In the genomic region with DNA sequence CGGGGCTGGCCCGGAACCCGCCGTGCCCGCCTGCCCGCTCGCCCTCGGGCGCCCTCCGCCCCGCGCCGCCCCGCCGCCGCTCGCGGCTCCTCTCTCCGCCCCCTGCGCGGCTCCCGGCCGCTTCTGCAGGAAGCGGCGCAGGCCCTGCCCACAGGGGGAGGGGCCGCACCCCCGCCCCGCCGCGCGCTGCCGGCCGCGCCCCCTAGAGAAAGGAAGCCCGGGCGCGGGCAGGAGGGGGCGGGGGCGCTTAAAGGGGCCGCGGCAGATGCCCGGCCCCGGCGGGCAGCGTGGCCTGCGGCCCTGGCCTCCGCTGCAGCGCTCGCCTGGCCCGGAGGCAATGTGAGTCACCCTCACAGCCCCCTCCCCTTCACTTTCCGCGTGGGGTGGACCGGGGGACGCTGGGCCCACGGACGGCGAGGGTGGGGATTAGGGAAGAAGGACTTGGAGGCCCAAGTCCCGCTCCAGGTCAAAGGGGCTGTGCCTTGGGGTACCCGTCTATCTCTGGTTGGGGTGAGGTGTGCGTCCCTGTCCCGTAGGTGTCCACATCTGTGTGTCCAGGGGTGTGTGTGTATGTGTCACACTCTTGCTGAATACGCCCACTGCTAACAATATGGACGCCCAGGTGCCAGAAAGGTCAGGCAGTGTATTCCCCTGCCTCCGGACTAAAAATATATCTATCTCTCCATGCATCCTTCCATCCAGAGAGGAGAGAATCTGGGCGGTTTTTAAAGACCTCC, we compare ENCODE assay signal across 1 cellular context.
TF ChIP-seq lines count a peak whose summit lies in the region.

A gene with protein sequence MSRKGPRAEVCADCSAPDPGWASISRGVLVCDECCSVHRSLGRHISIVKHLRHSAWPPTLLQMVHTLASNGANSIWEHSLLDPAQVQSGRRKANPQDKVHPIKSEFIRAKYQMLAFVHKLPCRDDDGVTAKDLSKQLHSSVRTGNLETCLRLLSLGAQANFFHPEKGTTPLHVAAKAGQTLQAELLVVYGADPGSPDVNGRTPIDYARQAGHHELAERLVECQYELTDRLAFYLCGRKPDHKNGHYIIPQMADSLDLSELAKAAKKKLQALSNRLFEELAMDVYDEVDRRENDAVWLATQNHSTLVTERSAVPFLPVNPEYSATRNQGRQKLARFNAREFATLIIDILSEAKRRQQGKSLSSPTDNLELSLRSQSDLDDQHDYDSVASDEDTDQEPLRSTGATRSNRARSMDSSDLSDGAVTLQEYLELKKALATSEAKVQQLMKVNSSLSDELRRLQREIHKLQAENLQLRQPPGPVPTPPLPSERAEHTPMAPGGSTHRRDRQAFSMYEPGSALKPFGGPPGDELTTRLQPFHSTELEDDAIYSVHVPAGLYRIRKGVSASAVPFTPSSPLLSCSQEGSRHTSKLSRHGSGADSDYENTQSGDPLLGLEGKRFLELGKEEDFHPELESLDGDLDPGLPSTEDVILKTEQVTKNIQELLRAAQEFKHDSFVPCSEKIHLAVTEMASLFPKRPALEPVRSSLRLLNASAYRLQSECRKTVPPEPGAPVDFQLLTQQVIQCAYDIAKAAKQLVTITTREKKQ (minus strand): TSS at position 125 of the 737 bp plus-strand sequence. CDS start 270 bp downstream, outside the sequence.

TF ChIP-seq in HepG2, 621 proteins besides CTCF, POLR2A, EP300 and RAD21 (continues in another document):
- TF ChIP-seq, protein P1, sequence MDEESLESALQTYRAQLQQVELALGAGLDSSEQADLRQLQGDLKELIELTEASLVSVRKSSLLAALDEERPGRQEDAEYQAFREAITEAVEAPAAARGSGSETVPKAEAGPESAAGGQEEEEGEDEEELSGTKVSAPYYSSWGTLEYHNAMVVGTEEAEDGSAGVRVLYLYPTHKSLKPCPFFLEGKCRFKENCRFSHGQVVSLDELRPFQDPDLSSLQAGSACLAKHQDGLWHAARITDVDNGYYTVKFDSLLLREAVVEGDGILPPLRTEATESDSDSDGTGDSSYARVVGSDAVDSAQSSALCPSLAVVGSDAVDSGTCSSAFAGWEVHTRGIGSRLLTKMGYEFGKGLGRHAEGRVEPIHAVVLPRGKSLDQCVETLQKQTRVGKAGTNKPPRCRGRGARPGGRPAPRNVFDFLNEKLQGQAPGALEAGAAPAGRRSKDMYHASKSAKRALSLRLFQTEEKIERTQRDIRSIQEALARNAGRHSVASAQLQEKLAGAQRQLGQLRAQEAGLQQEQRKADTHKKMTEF (CRISPR knock-in tag; IDR thresholded peaks at IDR 0.05) = peak; percentile 26; the same call in 1 of the 2 replicates
- peak; percentile 79 for TF ChIP-seq HNRNPLL (IDR thresholded peaks at IDR 0.05; ENCODE audit: low read depth, low read length, poor library complexity, severe bottlenecking)
- TF ChIP-seq, protein P2, sequence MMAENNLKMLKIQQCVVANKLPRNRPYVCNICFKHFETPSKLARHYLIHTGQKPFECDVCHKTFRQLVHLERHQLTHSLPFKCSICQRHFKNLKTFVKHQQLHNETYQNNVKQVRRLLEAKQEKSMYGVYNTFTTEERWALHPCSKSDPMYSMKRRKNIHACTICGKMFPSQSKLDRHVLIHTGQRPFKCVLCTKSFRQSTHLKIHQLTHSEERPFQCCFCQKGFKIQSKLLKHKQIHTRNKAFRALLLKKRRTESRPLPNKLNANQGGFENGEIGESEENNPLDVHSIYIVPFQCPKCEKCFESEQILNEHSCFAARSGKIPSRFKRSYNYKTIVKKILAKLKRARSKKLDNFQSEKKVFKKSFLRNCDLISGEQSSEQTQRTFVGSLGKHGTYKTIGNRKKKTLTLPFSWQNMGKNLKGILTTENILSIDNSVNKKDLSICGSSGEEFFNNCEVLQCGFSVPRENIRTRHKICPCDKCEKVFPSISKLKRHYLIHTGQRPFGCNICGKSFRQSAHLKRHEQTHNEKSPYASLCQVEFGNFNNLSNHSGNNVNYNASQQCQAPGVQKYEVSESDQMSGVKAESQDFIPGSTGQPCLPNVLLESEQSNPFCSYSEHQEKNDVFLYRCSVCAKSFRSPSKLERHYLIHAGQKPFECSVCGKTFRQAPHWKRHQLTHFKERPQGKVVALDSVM (CRISPR knock-in tag; IDR thresholded peaks at IDR 0.05) = peak; percentile 41; the same call in 1 of the 2 replicates
- TF ChIP-seq, protein P3, sequence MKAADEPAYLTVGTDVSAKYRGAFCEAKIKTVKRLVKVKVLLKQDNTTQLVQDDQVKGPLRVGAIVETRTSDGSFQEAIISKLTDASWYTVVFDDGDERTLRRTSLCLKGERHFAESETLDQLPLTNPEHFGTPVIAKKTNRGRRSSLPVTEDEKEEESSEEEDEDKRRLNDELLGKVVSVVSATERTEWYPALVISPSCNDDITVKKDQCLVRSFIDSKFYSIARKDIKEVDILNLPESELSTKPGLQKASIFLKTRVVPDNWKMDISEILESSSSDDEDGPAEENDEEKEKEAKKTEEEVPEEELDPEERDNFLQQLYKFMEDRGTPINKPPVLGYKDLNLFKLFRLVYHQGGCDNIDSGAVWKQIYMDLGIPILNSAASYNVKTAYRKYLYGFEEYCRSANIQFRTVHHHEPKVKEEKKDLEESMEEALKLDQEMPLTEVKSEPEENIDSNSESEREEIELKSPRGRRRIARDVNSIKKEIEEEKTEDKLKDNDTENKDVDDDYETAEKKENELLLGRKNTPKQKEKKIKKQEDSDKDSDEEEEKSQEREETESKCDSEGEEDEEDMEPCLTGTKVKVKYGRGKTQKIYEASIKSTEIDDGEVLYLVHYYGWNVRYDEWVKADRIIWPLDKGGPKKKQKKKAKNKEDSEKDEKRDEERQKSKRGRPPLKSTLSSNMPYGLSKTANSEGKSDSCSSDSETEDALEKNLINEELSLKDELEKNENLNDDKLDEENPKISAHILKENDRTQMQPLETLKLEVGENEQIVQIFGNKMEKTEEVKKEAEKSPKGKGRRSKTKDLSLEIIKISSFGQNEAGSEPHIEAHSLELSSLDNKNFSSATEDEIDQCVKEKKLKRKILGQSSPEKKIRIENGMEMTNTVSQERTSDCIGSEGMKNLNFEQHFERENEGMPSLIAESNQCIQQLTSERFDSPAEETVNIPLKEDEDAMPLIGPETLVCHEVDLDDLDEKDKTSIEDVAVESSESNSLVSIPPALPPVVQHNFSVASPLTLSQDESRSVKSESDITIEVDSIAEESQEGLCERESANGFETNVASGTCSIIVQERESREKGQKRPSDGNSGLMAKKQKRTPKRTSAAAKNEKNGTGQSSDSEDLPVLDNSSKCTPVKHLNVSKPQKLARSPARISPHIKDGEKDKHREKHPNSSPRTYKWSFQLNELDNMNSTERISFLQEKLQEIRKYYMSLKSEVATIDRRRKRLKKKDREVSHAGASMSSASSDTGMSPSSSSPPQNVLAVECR (CRISPR knock-in tag; IDR thresholded peaks at IDR 0.05; ENCODE audit: borderline replicate concordance) = peak; percentile 14; the same call in 1 of the 2 replicates
- TF ChIP-seq, protein P4, sequence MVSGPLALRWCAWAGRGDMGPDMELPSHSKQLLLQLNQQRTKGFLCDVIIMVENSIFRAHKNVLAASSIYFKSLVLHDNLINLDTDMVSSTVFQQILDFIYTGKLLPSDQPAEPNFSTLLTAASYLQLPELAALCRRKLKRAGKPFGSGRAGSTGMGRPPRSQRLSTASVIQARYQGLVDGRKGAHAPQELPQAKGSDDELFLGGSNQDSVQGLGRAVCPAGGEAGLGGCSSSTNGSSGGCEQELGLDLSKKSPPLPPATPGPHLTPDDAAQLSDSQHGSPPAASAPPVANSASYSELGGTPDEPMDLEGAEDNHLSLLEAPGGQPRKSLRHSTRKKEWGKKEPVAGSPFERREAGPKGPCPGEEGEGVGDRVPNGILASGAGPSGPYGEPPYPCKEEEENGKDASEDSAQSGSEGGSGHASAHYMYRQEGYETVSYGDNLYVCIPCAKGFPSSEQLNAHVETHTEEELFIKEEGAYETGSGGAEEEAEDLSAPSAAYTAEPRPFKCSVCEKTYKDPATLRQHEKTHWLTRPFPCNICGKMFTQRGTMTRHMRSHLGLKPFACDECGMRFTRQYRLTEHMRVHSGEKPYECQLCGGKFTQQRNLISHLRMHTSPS (CRISPR knock-in tag; IDR thresholded peaks at IDR 0.05; ENCODE audit: low read depth) = no peak
- TF ChIP-seq NR2F6 (IDR thresholded peaks at IDR 0.05) = no peak
- 0 out of 2 replicates have a peak, but pooled peaks have one; percentile 3 for TF ChIP-seq NR2F6 (CRISPR knock-in tag; IDR thresholded peaks at IDR 0.05)
- peak; percentile 58; the same call in 1 of the 2 replicates for TF ChIP-seq GABPB1 (CRISPR knock-in tag; IDR thresholded peaks at IDR 0.05)
- TF ChIP-seq ZNF75D (CRISPR knock-in tag; IDR thresholded peaks at IDR 0.05; ENCODE audit: borderline replicate concordance) = no peak
- TF ChIP-seq, protein P5, sequence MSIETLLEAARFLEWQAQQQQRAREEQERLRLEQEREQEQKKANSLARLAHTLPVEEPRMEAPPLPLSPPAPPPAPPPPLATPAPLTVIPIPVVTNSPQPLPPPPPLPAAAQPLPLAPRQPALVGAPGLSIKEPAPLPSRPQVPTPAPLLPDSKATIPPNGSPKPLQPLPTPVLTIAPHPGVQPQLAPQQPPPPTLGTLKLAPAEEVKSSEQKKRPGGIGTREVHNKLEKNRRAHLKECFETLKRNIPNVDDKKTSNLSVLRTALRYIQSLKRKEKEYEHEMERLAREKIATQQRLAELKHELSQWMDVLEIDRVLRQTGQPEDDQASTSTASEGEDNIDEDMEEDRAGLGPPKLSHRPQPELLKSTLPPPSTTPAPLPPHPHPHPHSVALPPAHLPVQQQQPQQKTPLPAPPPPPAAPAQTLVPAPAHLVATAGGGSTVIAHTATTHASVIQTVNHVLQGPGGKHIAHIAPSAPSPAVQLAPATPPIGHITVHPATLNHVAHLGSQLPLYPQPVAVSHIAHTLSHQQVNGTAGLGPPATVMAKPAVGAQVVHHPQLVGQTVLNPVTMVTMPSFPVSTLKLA (IDR thresholded peaks at IDR 0.05) = no peak
- peak; percentile 12; the same call in 1 of the 2 replicates for TF ChIP-seq ZNF468 (CRISPR knock-in tag; IDR thresholded peaks at IDR 0.05)
- peak; percentile 27; the same call in 1 of the 2 replicates for TF ChIP-seq ZSCAN25 (CRISPR knock-in tag; IDR thresholded peaks at IDR 0.05)
- TF ChIP-seq, protein P6, sequence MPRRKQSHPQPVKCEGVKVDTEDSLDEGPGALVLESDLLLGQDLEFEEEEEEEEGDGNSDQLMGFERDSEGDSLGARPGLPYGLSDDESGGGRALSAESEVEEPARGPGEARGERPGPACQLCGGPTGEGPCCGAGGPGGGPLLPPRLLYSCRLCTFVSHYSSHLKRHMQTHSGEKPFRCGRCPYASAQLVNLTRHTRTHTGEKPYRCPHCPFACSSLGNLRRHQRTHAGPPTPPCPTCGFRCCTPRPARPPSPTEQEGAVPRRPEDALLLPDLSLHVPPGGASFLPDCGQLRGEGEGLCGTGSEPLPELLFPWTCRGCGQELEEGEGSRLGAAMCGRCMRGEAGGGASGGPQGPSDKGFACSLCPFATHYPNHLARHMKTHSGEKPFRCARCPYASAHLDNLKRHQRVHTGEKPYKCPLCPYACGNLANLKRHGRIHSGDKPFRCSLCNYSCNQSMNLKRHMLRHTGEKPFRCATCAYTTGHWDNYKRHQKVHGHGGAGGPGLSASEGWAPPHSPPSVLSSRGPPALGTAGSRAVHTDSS (CRISPR knock-in tag; conservative IDR thresholded peaks at IDR 0.05) = no peak
- no peak for TF ChIP-seq STAT5B (CRISPR knock-in tag; IDR thresholded peaks at IDR 0.05)
- peak; percentile 68 for TF ChIP-seq PHF8 (CRISPR knock-in tag; IDR thresholded peaks at IDR 0.05)
- 0 out of 4 replicates have a peak, but pooled peaks of 1 of the 2 experiments have one; percentile 10 for TF ChIP-seq NR2F1 (CRISPR knock-in tag; IDR thresholded peaks at IDR 0.05)
- TF ChIP-seq MXI1 (IDR thresholded peaks at IDR 0.05; ENCODE audit: borderline replicate concordance, low read depth, low read length) = peak; percentile 67; the same call in 1 of the 3 replicates
- peak; percentile 48 for TF ChIP-seq ASH2L (IDR thresholded peaks at IDR 0.05; ENCODE audit: insufficient read length, low read depth, low read length)
- 0 out of 2 replicates have a peak, but pooled peaks have one; percentile 17 for TF ChIP-seq ZNF343 (CRISPR knock-in tag; IDR thresholded peaks at IDR 0.05)
- TF ChIP-seq, protein P7, sequence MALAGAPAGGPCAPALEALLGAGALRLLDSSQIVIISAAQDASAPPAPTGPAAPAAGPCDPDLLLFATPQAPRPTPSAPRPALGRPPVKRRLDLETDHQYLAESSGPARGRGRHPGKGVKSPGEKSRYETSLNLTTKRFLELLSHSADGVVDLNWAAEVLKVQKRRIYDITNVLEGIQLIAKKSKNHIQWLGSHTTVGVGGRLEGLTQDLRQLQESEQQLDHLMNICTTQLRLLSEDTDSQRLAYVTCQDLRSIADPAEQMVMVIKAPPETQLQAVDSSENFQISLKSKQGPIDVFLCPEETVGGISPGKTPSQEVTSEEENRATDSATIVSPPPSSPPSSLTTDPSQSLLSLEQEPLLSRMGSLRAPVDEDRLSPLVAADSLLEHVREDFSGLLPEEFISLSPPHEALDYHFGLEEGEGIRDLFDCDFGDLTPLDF (CRISPR knock-in tag; IDR thresholded peaks at IDR 0.05) = 0 out of 2 replicates have a peak, but pooled peaks have one; percentile 10
- TF ChIP-seq, protein P8, sequence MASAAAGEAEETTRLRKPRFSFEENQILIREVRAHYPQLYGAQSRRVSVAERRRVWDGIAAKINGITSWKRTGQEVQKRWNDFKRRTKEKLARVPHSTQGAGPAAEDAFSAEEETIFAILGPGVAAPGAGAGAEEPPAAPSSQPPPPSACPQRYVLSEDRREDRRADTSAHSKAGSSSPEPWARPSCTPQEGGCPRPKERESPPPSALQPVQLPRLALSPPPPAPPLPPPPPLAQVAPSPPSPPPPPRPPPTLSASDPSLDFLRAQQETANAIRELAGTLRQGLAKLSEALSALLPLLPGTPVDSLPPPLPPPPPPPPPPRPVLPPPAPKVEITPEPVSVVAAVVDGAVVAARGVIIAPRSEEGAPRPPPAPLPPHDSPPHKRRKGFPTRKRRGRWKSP (CRISPR knock-in tag; IDR thresholded peaks at IDR 0.05) = no peak
- TF ChIP-seq, protein P9, sequence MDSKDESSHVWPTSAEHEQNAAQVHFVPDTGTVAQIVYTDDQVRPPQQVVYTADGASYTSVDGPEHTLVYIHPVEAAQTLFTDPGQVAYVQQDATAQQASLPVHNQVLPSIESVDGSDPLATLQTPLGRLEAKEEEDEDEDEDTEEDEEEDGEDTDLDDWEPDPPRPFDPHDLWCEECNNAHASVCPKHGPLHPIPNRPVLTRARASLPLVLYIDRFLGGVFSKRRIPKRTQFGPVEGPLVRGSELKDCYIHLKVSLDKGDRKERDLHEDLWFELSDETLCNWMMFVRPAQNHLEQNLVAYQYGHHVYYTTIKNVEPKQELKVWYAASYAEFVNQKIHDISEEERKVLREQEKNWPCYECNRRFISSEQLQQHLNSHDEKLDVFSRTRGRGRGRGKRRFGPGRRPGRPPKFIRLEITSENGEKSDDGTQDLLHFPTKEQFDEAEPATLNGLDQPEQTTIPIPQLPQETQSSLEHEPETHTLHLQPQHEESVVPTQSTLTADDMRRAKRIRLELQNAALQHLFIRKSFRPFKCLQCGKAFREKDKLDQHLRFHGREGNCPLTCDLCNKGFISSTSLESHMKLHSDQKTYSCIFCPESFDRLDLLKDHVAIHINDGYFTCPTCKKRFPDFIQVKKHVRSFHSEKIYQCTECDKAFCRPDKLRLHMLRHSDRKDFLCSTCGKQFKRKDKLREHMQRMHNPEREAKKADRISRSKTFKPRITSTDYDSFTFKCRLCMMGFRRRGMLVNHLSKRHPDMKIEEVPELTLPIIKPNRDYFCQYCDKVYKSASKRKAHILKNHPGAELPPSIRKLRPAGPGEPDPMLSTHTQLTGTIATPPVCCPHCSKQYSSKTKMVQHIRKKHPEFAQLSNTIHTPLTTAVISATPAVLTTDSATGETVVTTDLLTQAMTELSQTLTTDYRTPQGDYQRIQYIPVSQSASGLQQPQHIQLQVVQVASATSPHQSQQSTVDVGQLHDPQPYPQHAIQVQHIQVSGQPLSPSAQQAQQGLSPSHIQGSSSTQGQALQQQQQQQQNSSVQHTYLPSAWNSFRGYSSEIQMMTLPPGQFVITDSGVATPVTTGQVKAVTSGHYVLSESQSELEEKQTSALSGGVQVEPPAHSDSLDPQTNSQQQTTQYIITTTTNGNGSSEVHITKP (CRISPR knock-in tag; IDR thresholded peaks at IDR 0.05; ENCODE audit: low read depth) = no peak
- TF ChIP-seq SAP130 (CRISPR knock-in tag; IDR thresholded peaks at IDR 0.05; ENCODE audit: low read depth) = peak; percentile 61
- TF ChIP-seq MLLT10 (CRISPR knock-in tag; IDR thresholded peaks at IDR 0.05) = no peak
- TF ChIP-seq CEBPG (CRISPR knock-in tag; IDR thresholded peaks at IDR 0.05) = no peak
